1 cellular context compared by ENCODE assay signal in genomic region chr13:113183450-113184129, GRCh38.
TF ChIP-seq lines count a peak whose summit lies in the region.

No MANE protein-coding gene starts in this region.

TF ChIP-seq in HepG2, 621 proteins besides CTCF, POLR2A, EP300 and RAD21 (continued from another document and continues in another):
- no peak for TF ChIP-seq ZNF407 (CRISPR knock-in tag; IDR thresholded peaks at IDR 0.05; ENCODE audit: not compliant biosample characterization)
- no peak for TF ChIP-seq ZNF180 (CRISPR knock-in tag; IDR thresholded peaks at IDR 0.05; ENCODE audit: borderline replicate concordance, low read depth)
- no peak for TF ChIP-seq PATZ1 (CRISPR knock-in tag; IDR thresholded peaks at IDR 0.05)
- no peak for TF ChIP-seq ZNF431 (CRISPR knock-in tag; IDR thresholded peaks at IDR 0.05; ENCODE audit: borderline replicate concordance, low read depth)
- no peak for TF ChIP-seq ZNF251 (CRISPR knock-in tag; IDR thresholded peaks at IDR 0.05)
- TF ChIP-seq ZNF609 (CRISPR knock-in tag; IDR thresholded peaks at IDR 0.05; ENCODE audit: borderline replicate concordance), result peak; percentile 90
- TF ChIP-seq ATF6 (CRISPR knock-in tag; conservative IDR thresholded peaks at IDR 0.05), result no peak
- TF ChIP-seq MTF2 (CRISPR knock-in tag; IDR thresholded peaks at IDR 0.05; ENCODE audit: borderline replicate concordance), result no peak
- TF ChIP-seq PHF21A (CRISPR knock-in tag; IDR thresholded peaks at IDR 0.05), result peak; percentile 65; the same call in 1 of the 2 replicates
- no peak for TF ChIP-seq THAP7 (CRISPR knock-in tag; IDR thresholded peaks at IDR 0.05)
- TF ChIP-seq PAX8 (CRISPR knock-in tag; IDR thresholded peaks at IDR 0.05; ENCODE audit: borderline replicate concordance), result no peak
- TF ChIP-seq ZBTB46 (CRISPR knock-in tag; IDR thresholded peaks at IDR 0.05; ENCODE audit: borderline replicate concordance), result no peak
- no peak for TF ChIP-seq ZNF737 (CRISPR knock-in tag; IDR thresholded peaks at IDR 0.05; ENCODE audit: borderline replicate concordance)
- TF ChIP-seq ZNF841 (CRISPR knock-in tag; IDR thresholded peaks at IDR 0.05; ENCODE audit: borderline replicate concordance), result no peak
- TF ChIP-seq U2AF1 (optimal IDR thresholded peaks at IDR 0.05; ENCODE audit: low read depth, low read length), result no peak
- no peak for TF ChIP-seq ZBTB2 (CRISPR knock-in tag; IDR thresholded peaks at IDR 0.05; ENCODE audit: low read depth)
- TF ChIP-seq ZNF790 (CRISPR knock-in tag; IDR thresholded peaks at IDR 0.05; ENCODE audit: borderline replicate concordance), result no peak
- TF ChIP-seq ETV5 (CRISPR knock-in tag; IDR thresholded peaks at IDR 0.05; ENCODE audit: borderline replicate concordance), result peak; percentile 60; the same call in 1 of the 2 replicates
- no peak for TF ChIP-seq ZNF713 (CRISPR knock-in tag; IDR thresholded peaks at IDR 0.05)
- peak; percentile 95 for TF ChIP-seq PITX1 (CRISPR knock-in tag; IDR thresholded peaks at IDR 0.05)
- no peak for TF ChIP-seq TERF1 (CRISPR knock-in tag; IDR thresholded peaks at IDR 0.05)
- TF ChIP-seq ZNF136 (CRISPR knock-in tag; IDR thresholded peaks at IDR 0.05; ENCODE audit: low read depth), result 0 out of 2 replicates have a peak, but pooled peaks have one; percentile 19
- TF ChIP-seq SYNCRIP (IDR thresholded peaks at IDR 0.05; ENCODE audit: insufficient read depth, low read depth, low read length), result no peak
- TF ChIP-seq HCFC1 (IDR thresholded peaks at IDR 0.05; ENCODE audit: low read depth, low read length), result no peak
- no peak for TF ChIP-seq SNAPC5 (CRISPR knock-in tag; IDR thresholded peaks at IDR 0.05; ENCODE audit: borderline replicate concordance)
- no peak for TF ChIP-seq KDM1A (CRISPR knock-in tag; IDR thresholded peaks at IDR 0.05)
- TF ChIP-seq ZNF749 (CRISPR knock-in tag; IDR thresholded peaks at IDR 0.05; ENCODE audit: borderline replicate concordance), result no peak
- TF ChIP-seq ZNF710 (CRISPR knock-in tag; IDR thresholded peaks at IDR 0.05; ENCODE audit: borderline replicate concordance), result no peak
- TF ChIP-seq KLF15 (CRISPR knock-in tag; IDR thresholded peaks at IDR 0.05; ENCODE audit: borderline replicate concordance), result no peak
